Comparison of ENCODE assay signal across 30 cellular contexts in the genomic region with DNA sequence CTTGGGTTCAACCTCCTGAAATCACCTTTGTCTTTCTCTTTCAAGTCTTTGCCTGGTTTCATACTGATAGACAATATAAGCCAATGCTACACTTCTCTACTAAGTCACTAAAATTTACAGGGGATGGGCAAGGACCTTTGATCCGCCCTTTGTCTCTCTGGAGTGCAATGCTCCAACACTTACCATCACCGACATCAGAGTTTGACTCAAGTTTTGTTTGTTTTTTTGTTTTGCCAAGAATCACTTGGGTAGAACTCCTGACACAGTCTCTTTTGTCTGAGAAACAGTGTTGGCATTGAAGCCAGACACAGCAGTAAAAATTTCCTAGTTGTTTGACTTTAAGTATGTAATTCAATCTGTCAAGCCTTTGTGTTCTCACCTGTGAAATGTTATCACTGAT. TPM values are rescaled to one million over a fixed set of nuclear protein-coding genes. Genes with fewer than 3 reads are reported as not detected.
DNase-seq lines count a peak whose midpoint lies in the region; ATAC-seq and TF ChIP-seq lines count a peak whose summit lies in the region.
"Had no signal": no experiment of that assay in that cellular context is flagged by ENCODE, and none has a peak within 500 bp of the region (broad histone marks: within the 10 kb centered on the region; RNA-seq: fewer than 3 reads in every experiment).

No MANE protein-coding gene starts in this region.

- peaks cover 0 to 21% (median 0%) of the 10 kb centered on the region in 3 donors for H3K4me1 ChIP-seq in esophagus squamous epithelium
- peaks cover 0 to 15% (median 8%) of the 10 kb centered on the region in 4 donors for H3K4me1 ChIP-seq in transverse colon
- H3K4me1 ChIP-seq in heart right ventricle: peaks cover 0 to 17% (median 0%) of the 10 kb centered on the region in 9 donors
- H3K4me1 ChIP-seq: esophagus muscularis mucosa, foreskin keratinocyte, lower lobe of right lung, Peyer's patch, tibial artery had no signal

- in situ Hi-C loops in transverse colon (cut with MboI; ENCODE audit: low pct_ligation_motif_present in 1 of 4, low pct_unique_long_range_greater_than_20kb in 1 of 4, low sequenced_read_pairs in 3 of 4): no loop called here

- TF ChIP-seq CTCF in esophagus squamous epithelium (IDR thresholded peaks at IDR 0.05) (no peak), transverse colon (IDR thresholded peaks at IDR 0.05) (no peak), heart right ventricle (IDR thresholded peaks at IDR 0.05) (no peak)

- no peak for TF ChIP-seq EP300 in transverse colon (IDR thresholded peaks at IDR 0.05; ENCODE audit: low read depth)

- peak overlapping the region in 3 of 4 donors; percentile 36 to 62 (median 59) for H3K27ac ChIP-seq in esophagus squamous epithelium
- peak overlapping the region in 3 of 4 donors; percentile 17 to 43 (median 28) for H3K27ac ChIP-seq in transverse colon
- H3K27ac ChIP-seq in heart right ventricle: no peak overlapping the region
- H3K27ac ChIP-seq: esophagus muscularis mucosa, foreskin keratinocyte, GM23248, lower lobe of right lung, Peyer's patch, tibial artery had no signal

- H3K36me3 ChIP-seq in esophagus squamous epithelium: no peaks in the 10 kb centered on the region
- H3K36me3 ChIP-seq in transverse colon: no peaks in the 10 kb centered on the region
- no peaks in the 10 kb centered on the region for H3K36me3 ChIP-seq in heart right ventricle
- H3K36me3 ChIP-seq: esophagus muscularis mucosa, lower lobe of right lung, Peyer's patch, tibial artery had no signal

- no peaks in the 10 kb centered on the region for H3K9me3 ChIP-seq in esophagus squamous epithelium
- no peaks in the 10 kb centered on the region for H3K9me3 ChIP-seq in transverse colon
- H3K9me3 ChIP-seq in heart right ventricle: no peaks in the 10 kb centered on the region
- H3K9me3 ChIP-seq: esophagus muscularis mucosa, lower lobe of right lung, Peyer's patch, tibial artery had no signal

- 64 to 68% methylated on average over 2 of the region's 2 CpGs for WGBS in esophagus squamous epithelium, 2 donors
- 45 to 50% methylated on average over 2 of the region's 2 CpGs for WGBS in transverse colon (ENCODE audit: low coverage in 1 of 2), 2 donors
- WGBS in heart right ventricle, 2 donors: 92 to 95% methylated on average over 2 of the region's 2 CpGs

- ATAC-seq in GM18909 (IDR thresholded peaks at IDR 0.05; ENCODE audit: poor library complexity, unreplicated experiment) (no peak), heart right ventricle (no peak)
- ATAC-seq: CD8-positive, alpha-beta T cell; foreskin keratinocyte; lower lobe of right lung; natural killer cell treated with Interleukin-12 subunit alpha and Interleukin-12 subunit beta and Interleukin-15 and Interleukin-18, amount 100 ng/mL, for 72 hours had no signal

- DNase-seq in NCI-H510A treated with DMSO at 0.1 percent for 48 hours (lab: John Stamatoyannopoulos, UW) (peak; percentile 12), NCI-H510A (lab: John Stamatoyannopoulos, UW) (no peak), NCI-H2029 treated with DMSO at 0.1 percent for 48 hours (lab: John Stamatoyannopoulos, UW) (peak; percentile 78), esophagus squamous epithelium (lab: John Stamatoyannopoulos, UW) (no peak), transverse colon (no peak), LoVo (ENCODE audit: low spot score) (no peak), heart right ventricle (no peak)
- DNase-seq: activated CD4-positive, alpha-beta T cell treated with anti-CD3 and anti-CD28 coated beads, Interleukin-2, amount 50 U/mL, for 48 hours; activated CD4-positive, CD25-positive, alpha-beta regulatory T cell treated with anti-CD3 and anti-CD28 coated beads, Interleukin-2, amount 50 U/mL, for 72 hours; activated CD8-positive, alpha-beta memory T cell treated with anti-CD3 and anti-CD28 coated beads, Interleukin-2, amount 50 U/mL, for 4 hours; activated naive CD4-positive, alpha-beta T cell; CD8-positive, alpha-beta T cell; dermis blood vessel endothelial cell; foreskin keratinocyte; GDM1; GM23248; head of caudate nucleus; kidney; lower lobe of right lung; NCI-H1092; NCI-H524; occipital lobe; Peyer's patch; SHP77; stimulated activated CD4-positive, alpha-beta T cell treated with anti-CD3 and anti-CD28 coated beads, Interleukin-4, amount 100 ng/mL, for 24 hours; T-helper 2 cell; tibial artery had no signal

- H3K4me3 ChIP-seq in esophagus squamous epithelium: no peak overlapping the region
- H3K4me3 ChIP-seq in transverse colon: no peak overlapping the region
- no peak overlapping the region for H3K4me3 ChIP-seq in heart right ventricle
- H3K4me3 ChIP-seq: esophagus muscularis mucosa, GM23248, lower lobe of right lung, Peyer's patch, tibial artery had no signal

- no peaks in the 10 kb centered on the region for H3K27me3 ChIP-seq in esophagus squamous epithelium
- H3K27me3 ChIP-seq in transverse colon: no peaks in the 10 kb centered on the region
- no peaks in the 10 kb centered on the region for H3K27me3 ChIP-seq in heart right ventricle
- H3K27me3 ChIP-seq: esophagus muscularis mucosa, foreskin keratinocyte, Peyer's patch, tibial artery had no signal

- intact Hi-C loops in esophagus squamous epithelium (cut with DNase I): no loop called here
- intact Hi-C loops in transverse colon (cut with DNase I; ENCODE audit: low total_unique reads): no loop called here
- intact Hi-C loops in heart right ventricle (cut with DNase I): no loop called here

- TF ChIP-seq POLR2A in esophagus squamous epithelium (IDR thresholded peaks at IDR 0.05) (no peak), transverse colon (IDR thresholded peaks at IDR 0.05) (no peak)

RNA-seq across cellular contexts. Expression of gene NFKBIZ, which starts 29.3 kb away (rescaled TPM):
- total RNA-seq in esophagus squamous epithelium (100 to 1,000 TPM in 1 of 4 donors, 10 to 100 TPM in 3; 19.2 to 108 (median 35.4) TPM), transverse colon (100 to 1,000 TPM in 3 of 4 donors, 10 to 100 TPM in 1; 92.4 to 333 (median 176) TPM), heart right ventricle (10 to 100 TPM in 9 of 10 donors, 1 to 10 TPM in 1; 7.7 to 26.2 (median 12.8) TPM)
- 10 to 100 TPM in 1 of 2 donors, 1 to 10 TPM in 1; 5.4 to 10.5 TPM for polyA plus RNA-seq in heart right ventricle

Comparison
In these comparisons a context has a peak if more than half of its experiments do, and no peak if none do; other contexts are left out.
1. DNase-seq: peak in NCI-H510A treated with DMSO at 0.1 percent for 48 hours (single experiment) and NCI-H2029 treated with DMSO at 0.1 percent for 48 hours (single experiment); none in NCI-H510A (single experiment), esophagus squamous epithelium (single experiment), transverse colon (single experiment), LoVo (single experiment) and heart right ventricle (0 of 2).
2. H3K27ac ChIP-seq: peak in esophagus squamous epithelium (3 of 4) and transverse colon (3 of 4); none in heart right ventricle (0 of 10).